In the genomic region with DNA sequence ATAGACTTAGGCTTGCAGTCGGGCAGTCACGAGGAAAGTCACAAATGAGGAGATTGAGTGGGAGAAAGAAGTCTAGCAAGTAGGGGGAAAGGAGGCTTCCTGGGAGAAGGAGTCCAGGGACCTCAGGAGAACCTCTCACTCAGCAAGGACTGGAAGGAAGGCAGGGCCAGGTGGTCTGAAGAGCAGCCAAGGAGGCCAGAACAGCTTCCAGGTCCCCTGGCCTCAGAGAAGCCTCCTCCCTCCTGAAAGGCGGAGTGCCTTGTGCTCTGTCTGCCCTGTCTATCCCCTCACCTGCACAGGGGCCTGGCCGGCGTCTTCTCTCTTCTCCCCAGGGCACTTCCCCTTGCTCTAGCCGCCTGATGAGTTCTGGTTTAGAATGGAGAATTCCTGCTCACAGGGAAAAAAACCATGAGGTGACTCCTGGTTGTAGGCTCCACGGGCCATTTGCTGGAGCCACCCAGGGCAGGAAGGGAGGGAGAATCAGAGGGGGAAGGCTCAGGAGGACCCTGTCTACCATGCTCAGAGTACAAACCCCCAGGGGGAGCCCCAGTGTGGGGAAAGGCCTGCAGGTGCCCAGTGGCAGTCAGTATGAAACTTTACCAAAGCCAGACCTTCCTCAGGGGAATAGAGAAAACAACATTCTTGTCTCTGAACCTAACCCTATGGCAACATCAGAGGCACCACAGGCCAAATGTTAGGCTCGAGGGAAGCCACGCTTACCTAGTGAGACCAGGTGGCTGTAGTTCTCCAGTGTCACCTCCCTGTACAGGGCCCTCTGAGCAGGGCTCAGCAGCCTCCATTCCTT, we compare ENCODE assay signal across 1 cellular context.
TF ChIP-seq lines count a peak whose summit lies in the region.

No MANE protein-coding gene starts in this region.

TF ChIP-seq in A549, 52 proteins besides CTCF, POLR2A, EP300 and RAD21 (continued from another document):
- TF ChIP-seq FOXS1 (CRISPR knock-in tag; IDR thresholded peaks at IDR 0.05) (no peak), HOXB5 (CRISPR knock-in tag; IDR thresholded peaks at IDR 0.05) (no peak)
